In the genomic region with DNA sequence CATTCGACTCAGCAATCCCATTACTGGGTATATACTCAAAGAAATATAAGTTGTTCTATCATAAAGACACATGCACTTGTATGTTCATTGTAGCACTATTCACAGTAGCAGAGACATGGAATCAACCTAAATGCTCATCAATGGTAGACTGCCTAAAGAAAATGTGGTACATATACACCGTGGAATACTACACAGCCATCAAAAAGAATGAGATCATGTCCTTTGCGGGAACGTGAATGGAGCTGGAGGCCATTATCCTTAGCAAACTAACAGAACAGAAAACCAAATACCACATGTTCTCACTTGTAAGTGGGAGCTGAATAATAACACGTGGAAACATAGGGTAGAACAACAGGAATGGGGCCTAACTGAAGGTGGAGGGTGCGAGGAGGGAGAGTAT, we compare ENCODE assay signal across 2 cellular contexts.
TF ChIP-seq lines count a peak whose summit lies in the region.

No MANE protein-coding gene starts in this region.

TF ChIP-seq in GM12891, 5 proteins besides CTCF, POLR2A, EP300 and RAD21:
- TF ChIP-seq TAF1 (IDR thresholded peaks at IDR 0.05; ENCODE audit: low read depth, low read length) (no peak), POLR2AphosphoS5 (IDR thresholded peaks at IDR 0.05; ENCODE audit: low read depth, low read length) (no peak), SPI1 (IDR thresholded peaks at IDR 0.05; ENCODE audit: low read depth, low read length) (no peak), POU2F2 (IDR thresholded peaks at IDR 0.05; ENCODE audit: low read depth, low read length) (no peak), PAX5 (IDR thresholded peaks at IDR 0.05; ENCODE audit: insufficient read depth, low read length, severe bottlenecking) (no peak)

TF ChIP-seq in K562, 482 proteins besides CTCF, POLR2A, EP300 and RAD21:
- TF ChIP-seq KDM1A (IDR thresholded peaks at IDR 0.05): peak in 1 of 2 experiments; percentile 24; a peak in 1 of 4 replicates
- no peak for TF ChIP-seq XRCC5 (IDR thresholded peaks at IDR 0.05; ENCODE audit: low read depth, low read length)
- TF ChIP-seq STAT5A (IDR thresholded peaks at IDR 0.05; ENCODE audit: borderline replicate concordance, low read length): no peak
- TF ChIP-seq SMARCC2 (IDR thresholded peaks at IDR 0.05; ENCODE audit: low read depth): no peak
- no peak for TF ChIP-seq FOXP4 (CRISPR knock-in tag; IDR thresholded peaks at IDR 0.05; ENCODE audit: borderline replicate concordance)
- TF ChIP-seq KDM2B (CRISPR knock-in tag; IDR thresholded peaks at IDR 0.05): no peak
- TF ChIP-seq GATAD2A (IDR thresholded peaks at IDR 0.05): no peak
- peak; percentile 73 for TF ChIP-seq RBM25 (IDR thresholded peaks at IDR 0.05; ENCODE audit: low read depth, low read length, severe bottlenecking)
- peak; percentile 97 for TF ChIP-seq ZNF146 (CRISPR knock-in tag; IDR thresholded peaks at IDR 0.05; ENCODE audit: unreplicated experiment)
- TF ChIP-seq BCOR (IDR thresholded peaks at IDR 0.05): 0 out of 2 replicates have a peak, but pooled peaks have one; percentile 20
- TF ChIP-seq ZZZ3 (IDR thresholded peaks at IDR 0.05): no peak
- no peak for TF ChIP-seq BRCA1 (IDR thresholded peaks at IDR 0.05)
- TF ChIP-seq BRCA1 (CRISPR knock-in tag; IDR thresholded peaks at IDR 0.05): no peak
